In the genomic region with DNA sequence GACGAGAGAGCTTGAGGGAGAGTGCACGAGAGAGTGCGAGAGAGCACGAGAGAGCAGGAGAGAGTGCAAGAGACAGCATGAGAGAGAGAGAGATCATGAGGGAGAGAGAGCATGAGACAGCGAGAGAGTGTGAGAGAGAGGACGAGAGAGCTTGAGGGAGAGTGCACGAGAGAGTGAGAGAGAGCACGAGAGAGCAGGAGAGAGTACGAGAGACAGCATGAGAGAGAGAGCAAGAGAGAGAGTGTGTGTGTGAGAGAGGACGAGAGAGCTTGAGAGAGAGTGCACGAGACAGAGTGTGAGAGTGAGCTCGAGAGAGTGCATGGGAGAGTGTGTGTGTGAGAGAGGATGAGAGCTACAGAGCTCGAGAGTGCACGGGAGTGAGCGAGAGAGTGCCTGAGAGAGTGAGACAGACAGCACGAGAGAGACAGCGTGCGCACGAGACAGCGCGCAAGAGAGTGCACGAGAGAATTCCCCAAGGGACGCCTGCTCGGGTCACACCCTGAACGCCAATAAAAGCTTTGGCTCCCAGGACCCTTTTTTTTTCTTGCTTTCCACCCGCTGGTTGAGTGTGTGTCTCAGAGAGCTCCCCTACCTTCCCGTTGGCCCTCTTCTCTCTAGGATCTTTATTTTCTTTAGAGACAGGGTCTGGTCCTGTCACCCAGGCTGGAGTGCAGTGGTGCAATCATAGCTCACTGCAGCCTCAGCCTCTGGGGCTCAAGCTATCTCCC, we compare ENCODE assay signal across 1 cellular context.
TF ChIP-seq lines count a peak whose summit lies in the region.

No MANE protein-coding gene starts in this region.

TF ChIP-seq in H1, 55 proteins besides CTCF, POLR2A, EP300 and RAD21 (continued from another document):
- TF ChIP-seq, protein P1, sequence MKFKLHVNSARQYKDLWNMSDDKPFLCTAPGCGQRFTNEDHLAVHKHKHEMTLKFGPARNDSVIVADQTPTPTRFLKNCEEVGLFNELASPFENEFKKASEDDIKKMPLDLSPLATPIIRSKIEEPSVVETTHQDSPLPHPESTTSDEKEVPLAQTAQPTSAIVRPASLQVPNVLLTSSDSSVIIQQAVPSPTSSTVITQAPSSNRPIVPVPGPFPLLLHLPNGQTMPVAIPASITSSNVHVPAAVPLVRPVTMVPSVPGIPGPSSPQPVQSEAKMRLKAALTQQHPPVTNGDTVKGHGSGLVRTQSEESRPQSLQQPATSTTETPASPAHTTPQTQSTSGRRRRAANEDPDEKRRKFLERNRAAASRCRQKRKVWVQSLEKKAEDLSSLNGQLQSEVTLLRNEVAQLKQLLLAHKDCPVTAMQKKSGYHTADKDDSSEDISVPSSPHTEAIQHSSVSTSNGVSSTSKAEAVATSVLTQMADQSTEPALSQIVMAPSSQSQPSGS (IDR thresholded peaks at IDR 0.05; ENCODE audit: low read length): no peak
- TF ChIP-seq SIRT6 (IDR thresholded peaks at IDR 0.05; ENCODE audit: low read length): peak; percentile 46
- no peak for TF ChIP-seq POU5F1 (IDR thresholded peaks at IDR 0.05; ENCODE audit: low read depth, low read length)
- TF ChIP-seq SAP30 (IDR thresholded peaks at IDR 0.05; ENCODE audit: insufficient read depth, insufficient replicate concordance, low read length): no peak
- 0 out of 2 replicates have a peak, but pooled peaks have one; percentile 24 for TF ChIP-seq KDM1A (IDR thresholded peaks at IDR 0.05; ENCODE audit: borderline replicate concordance, low read length)
- TF ChIP-seq CTBP2 (IDR thresholded peaks at IDR 0.05; ENCODE audit: borderline replicate concordance, insufficient read depth, insufficient read length, low read length): peak; percentile 100
- TF ChIP-seq TBP (IDR thresholded peaks at IDR 0.05; ENCODE audit: low read depth, low read length): no peak
- no peak for TF ChIP-seq CBX5 (IDR thresholded peaks at IDR 0.05; ENCODE audit: low read depth, low read length)
- TF ChIP-seq CEBPB (IDR thresholded peaks at IDR 0.05; ENCODE audit: low read depth, low read length): no peak
- no peak for TF ChIP-seq SP2 (IDR thresholded peaks at IDR 0.05; ENCODE audit: low read length)
- no peak for TF ChIP-seq TAF1 (IDR thresholded peaks at IDR 0.05; ENCODE audit: low read depth, low read length)
- TF ChIP-seq, protein P2, sequence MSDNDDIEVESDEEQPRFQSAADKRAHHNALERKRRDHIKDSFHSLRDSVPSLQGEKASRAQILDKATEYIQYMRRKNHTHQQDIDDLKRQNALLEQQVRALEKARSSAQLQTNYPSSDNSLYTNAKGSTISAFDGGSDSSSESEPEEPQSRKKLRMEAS (IDR thresholded peaks at IDR 0.05): peak; percentile 65
- TF ChIP-seq ASH2L (IDR thresholded peaks at IDR 0.05; ENCODE audit: low read length): peak; percentile 93
- TF ChIP-seq NANOG (IDR thresholded peaks at IDR 0.05; ENCODE audit: insufficient read depth, low read depth, low read length, poor library complexity, severe bottlenecking): no peak
- TF ChIP-seq YY1 (IDR thresholded peaks at IDR 0.05; ENCODE audit: low read depth, low read length): peak; percentile 59; the same call in 1 of the 2 replicates
- TF ChIP-seq JUN (IDR thresholded peaks at IDR 0.05; ENCODE audit: low read depth, low read length): no peak
- no peak for TF ChIP-seq ATF3 (IDR thresholded peaks at IDR 0.05; ENCODE audit: insufficient read depth, low read depth, low read length)
- no peak for TF ChIP-seq KDM5A (IDR thresholded peaks at IDR 0.05; ENCODE audit: low read length)
- TF ChIP-seq SRF (IDR thresholded peaks at IDR 0.05; ENCODE audit: low read depth, low read length): no peak
- TF ChIP-seq CBX8 (IDR thresholded peaks at IDR 0.05; ENCODE audit: borderline replicate concordance, low read depth, low read length): no peak
- TF ChIP-seq SUZ12 (IDR thresholded peaks at IDR 0.05; ENCODE audit: low read length): peak; percentile 99; the same call in 1 of the 2 replicates
- TF ChIP-seq TCF12 (IDR thresholded peaks at IDR 0.05; ENCODE audit: low read depth, low read length): 0 out of 2 replicates have a peak, but pooled peaks have one; percentile 11
- TF ChIP-seq CHD7 (IDR thresholded peaks at IDR 0.05; ENCODE audit: insufficient replicate concordance, low read length): peak; percentile 60
- no peak for TF ChIP-seq BRCA1 (IDR thresholded peaks at IDR 0.05; ENCODE audit: low read depth, low read length)
- no peak for TF ChIP-seq HDAC2 (IDR thresholded peaks at IDR 0.05; ENCODE audit: borderline replicate concordance in 1 of 2, low read depth in 2 of 2, low read length in 2 of 2)
- no peak for TF ChIP-seq NRF1 (IDR thresholded peaks at IDR 0.05; ENCODE audit: low read depth, low read length)
- TF ChIP-seq RBBP5 (IDR thresholded peaks at IDR 0.05; ENCODE audit: borderline replicate concordance, low read depth, low read length): peak; percentile 96
- TF ChIP-seq PHF8 (conservative IDR thresholded peaks at IDR 0.05; ENCODE audit: low read depth, low read length): no peak
- TF ChIP-seq GTF2F1 (IDR thresholded peaks at IDR 0.05; ENCODE audit: borderline replicate concordance, low read depth, low read length): no peak
- TF ChIP-seq RXRA (IDR thresholded peaks at IDR 0.05; ENCODE audit: insufficient read depth, low read depth, low read length): no peak
- no peak for TF ChIP-seq RNF2 (IDR thresholded peaks at IDR 0.05; ENCODE audit: borderline replicate concordance, low read depth, low read length, missing control alignments, poor library complexity, severe bottlenecking)
- peak; percentile 80 for TF ChIP-seq SP1 (IDR thresholded peaks at IDR 0.05; ENCODE audit: low read depth, low read length)
- no peak for TF ChIP-seq BCL11A (IDR thresholded peaks at IDR 0.05; ENCODE audit: low read depth in 2 of 2, low read length in 2 of 2)
- TF ChIP-seq, protein P3, sequence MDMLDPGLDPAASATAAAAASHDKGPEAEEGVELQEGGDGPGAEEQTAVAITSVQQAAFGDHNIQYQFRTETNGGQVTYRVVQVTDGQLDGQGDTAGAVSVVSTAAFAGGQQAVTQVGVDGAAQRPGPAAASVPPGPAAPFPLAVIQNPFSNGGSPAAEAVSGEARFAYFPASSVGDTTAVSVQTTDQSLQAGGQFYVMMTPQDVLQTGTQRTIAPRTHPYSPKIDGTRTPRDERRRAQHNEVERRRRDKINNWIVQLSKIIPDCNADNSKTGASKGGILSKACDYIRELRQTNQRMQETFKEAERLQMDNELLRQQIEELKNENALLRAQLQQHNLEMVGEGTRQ (IDR thresholded peaks at IDR 0.05; ENCODE audit: low read length): no peak
- TF ChIP-seq TAF7 (optimal IDR thresholded peaks at IDR 0.05; ENCODE audit: borderline replicate concordance, low read depth, low read length): no peak
- TF ChIP-seq EGR1 (IDR thresholded peaks at IDR 0.05; ENCODE audit: borderline replicate concordance, low read depth, low read length): peak; percentile 99
- no peak for TF ChIP-seq CHD2 (IDR thresholded peaks at IDR 0.05; ENCODE audit: low read length)
- no peak for TF ChIP-seq CHD1 (IDR thresholded peaks at IDR 0.05; ENCODE audit: low read depth, low read length)
- TF ChIP-seq TEAD4 (IDR thresholded peaks at IDR 0.05; ENCODE audit: low read depth, low read length): no peak
- peak; percentile 62 for TF ChIP-seq HDAC6 (IDR thresholded peaks at IDR 0.05; ENCODE audit: low read depth, low read length)
- no peak for TF ChIP-seq CREB1 (IDR thresholded peaks at IDR 0.05)
- TF ChIP-seq KDM4A (IDR thresholded peaks at IDR 0.05; ENCODE audit: low read depth, low read length, severe bottlenecking): peak; percentile 83
- TF ChIP-seq MAFK (IDR thresholded peaks at IDR 0.05; ENCODE audit: low read depth, low read length): no peak
- TF ChIP-seq ZNF274 (IDR thresholded peaks at IDR 0.05; ENCODE audit: borderline replicate concordance, extremely low read depth, low read length): no peak
- no peak for TF ChIP-seq RFX5 (IDR thresholded peaks at IDR 0.05; ENCODE audit: borderline replicate concordance, low read depth, low read length)
- TF ChIP-seq SIX5 (IDR thresholded peaks at IDR 0.05; ENCODE audit: low read depth, low read length): no peak
